ENCODE assay signal across 8 cellular contexts in genomic region chr9:136901516-136902258, GRCh38. TPM values are rescaled to one million over a fixed set of nuclear protein-coding genes. Genes with fewer than 3 reads are reported as not detected.
DNase-seq lines count a peak whose midpoint lies in the region; ATAC-seq, FAIRE-seq and TF ChIP-seq lines count a peak whose summit lies in the region.

No MANE protein-coding gene starts in this region.

- no peak for TF ChIP-seq CTCF in adrenal gland (IDR thresholded peaks at IDR 0.05)
- no peak for TF ChIP-seq CTCF in HepG2 (CRISPR knock-in tag; IDR thresholded peaks at IDR 0.05)

- H3K27me3 ChIP-seq in adrenal gland (no peaks in the 10 kb centered on the region), HepG2 (ENCODE audit: control insufficient read depth in 1 of 2, insufficient read depth in 2 of 2, low read length in 2 of 2) (no peaks in the 10 kb centered on the region), SJCRH30 (no peaks in the 10 kb centered on the region)

- TF ChIP-seq POLR2A in adrenal gland (IDR thresholded peaks at IDR 0.05) (no peak), HepG2 (IDR thresholded peaks at IDR 0.05; ENCODE audit: insufficient read depth in 1 of 2, low read depth in 2 of 2, low read length in 2 of 2) (peak; percentile 14 to 15; a peak in 1 of 4 replicates)

- H3K4me1 ChIP-seq in adrenal gland (replicated peaks in 1 of 2) (peaks cover 14 to 18% of the 10 kb centered on the region in 2 donors), HepG2 (ENCODE audit: insufficient read depth, low read length) (peaks cover 27% of the 10 kb centered on the region), SJCRH30 (no peaks in the 10 kb centered on the region)

- peak; percentile 26 for ATAC-seq in HG02610 (IDR thresholded peaks at IDR 0.05; ENCODE audit: unreplicated experiment)
- peak; percentile 92 for ATAC-seq in HepG2

- no peak overlapping the region for H2AFZ ChIP-seq in HepG2 (ENCODE audit: low read length)

- no peaks in the 10 kb centered on the region for H3K9me3 ChIP-seq in adrenal gland (replicated peaks in 1 of 3)
- no peaks in the 10 kb centered on the region for H3K9me3 ChIP-seq in HepG2 (ENCODE audit: low read length)
- H3K9me3 ChIP-seq in SJCRH30 (replicated peaks): no peaks in the 10 kb centered on the region

- H3K79me2 ChIP-seq in HepG2 (ENCODE audit: insufficient read depth, low read length): peaks cover 13% of the 10 kb centered on the region

- POLR2A ChIA-PET in HepG2 (lab: Yijun Ruan, JAX): interaction anchor here (0.9 to 2.4 kb wide), 7 partner anchors 15 to 339 kb away, joined by 3 to 20 read pairs (median 4); partner anchors contain the start of genes TRAF2 and TUBB4B

- CTCF ChIA-PET in HepG2 (lab: Yijun Ruan, JAX; ENCODE audit: low intra/inter-chr PET ratio, low total read pairs): no interaction called here

- peak overlapping the region; percentile 39; the same call in 1 of the 2 replicates for H3K4me2 ChIP-seq in HepG2 (ENCODE audit: low read depth, low read length)

- 49 to 71% (median 67%) methylated on average over 10 to 20 of the region's 20 CpGs for WGBS in adrenal gland, 4 donors
- WGBS in HepG2 (ENCODE audit: low lambda C conversion rate): 76% methylated on average over 18 of the region's 20 CpGs

- no peak for TF ChIP-seq RAD21 in HepG2 (CRISPR knock-in tag; IDR thresholded peaks at IDR 0.05)

- H3K4me3 ChIP-seq in adrenal gland (no peak overlapping the region), HepG2 (replicated peaks in 1 of 3; ENCODE audit: insufficient read depth in 1 of 3, low read depth in 2 of 3, low read length in 3 of 3) (no peak overlapping the region), SJCRH30 (no peak overlapping the region)

- TF ChIP-seq EP300 in HepG2 (IDR thresholded peaks at IDR 0.05; ENCODE audit: low read depth in 2 of 2, low read length in 2 of 2) (no peak), HepG2 (CRISPR knock-in tag; IDR thresholded peaks at IDR 0.05; ENCODE audit: borderline replicate concordance) (no peak)

- H3K36me3 ChIP-seq in adrenal gland (replicated peaks in 1 of 2): peaks cover 0 to 24% of the 10 kb centered on the region in 2 donors
- H3K36me3 ChIP-seq in HepG2 (replicated peaks in 1 of 2; ENCODE audit: control insufficient read depth in 1 of 2, insufficient read depth in 2 of 2, low read length in 2 of 2): peaks cover 19 to 55% of the 10 kb centered on the region in 2 experiments
- peaks cover 54% of the 10 kb centered on the region for H3K36me3 ChIP-seq in SJCRH30

- DNase-seq in GM03348 (ENCODE audit: low spot score) (peak; percentile 65), SW 1271 (lab: John Stamatoyannopoulos, UW) (peak; percentile 72 to 81), adrenal gland (peak in 1 of 7 donors; percentile 35), HepG2 (ENCODE audit: low spot score) (peak; percentile 88), SJCRH30 (no peak), NCI-H2227 treated with DMSO at 0.1 percent for 48 hours (lab: John Stamatoyannopoulos, UW) (no peak)
- DNase-seq in stimulated activated CD8-positive, alpha-beta memory T cell treated with anti-CD3 and anti-CD28 coated beads, Interleukin-4, amount 100 ng/mL, for 4 hours (ENCODE audit: low read depth in 2 of 2, low spot score in 1 of 2): peak; percentile 52 to 62

- in situ Hi-C loops in HepG2 (cut with HindIII; ENCODE audit: extremely low pct_ligation_motif_present, low pct_unique_long_range_greater_than_20kb): no loop called here

- BruUV-seq in HepG2 (replicated peaks; lab: Mats Ljungman, UMichigan): no TSS peak

- peak overlapping the region; percentile 40; the same call in 1 of the 2 replicates for H3K9ac ChIP-seq in HepG2 (ENCODE audit: insufficient read depth, low read depth, low read length)

- H4K20me1 ChIP-seq in HepG2 (ENCODE audit: insufficient read depth, low read length): peaks cover 12% of the 10 kb centered on the region

- H3K27ac ChIP-seq in adrenal gland: peak overlapping the region in 4 of 5 donors; percentile 39 to 88 (median 58)
- H3K27ac ChIP-seq in HepG2 (ENCODE audit: extremely low read length, insufficient read depth, low read length): peak overlapping the region; percentile 67
- no peak overlapping the region for H3K27ac ChIP-seq in SJCRH30

- intact Hi-C loops in adrenal gland (cut with DNase I) (no loop called here), HepG2 (cut with micrococcal nuclease; ENCODE audit: unreplicated experiment) (no loop called here)

- peak; percentile 56 for FAIRE-seq in HepG2 (lab: Jason Lieb, UNC)

RNA-seq across cellular contexts. Expression of gene TRAF2, which starts 15.4 kb away (rescaled TPM):
- total RNA-seq in adrenal gland (10 to 100 TPM in 5 of 8 donors, 1 to 10 TPM in 3; 3.8 to 16.9 (median 10.6) TPM), HepG2 (2016; rRNA removed; fragmentation: Illumina TruSeq; extraction: Trizol) (13.4 and 13.6 TPM in 2 replicates)
- polyA plus RNA-seq in adrenal gland (10 to 100 TPM in 2 of 3 donors, 1 to 10 TPM in 1; 3.4 to 24.7 (median 13.2) TPM), HepG2 (2011; rRNA removed) (12.4 and 15.5 TPM in 2 replicates)
- total RNA-seq in HepG2 (2016; cell fraction: cytosol; rRNA removed; fragmentation: Illumina TruSeq; extraction: Trizol; ENCODE audit: low read depth): 2.6 and 2.9 TPM in 2 replicates
- 12.1 and 13.9 TPM in 2 replicates for total RNA-seq in HepG2 (2016; cell fraction: insoluble cytoplasmic fraction; rRNA removed; fragmentation: Illumina TruSeq; extraction: Trizol)
- 4.8 and 6.0 TPM in 2 replicates for total RNA-seq in HepG2 (2016; cell fraction: membrane; rRNA removed; fragmentation: Illumina TruSeq; extraction: Trizol)
- total RNA-seq in HepG2 (2016; cell fraction: nucleus; rRNA removed; fragmentation: Illumina TruSeq; extraction: Trizol): 10.7 and 13.3 TPM in 2 replicates
- 8.6 and 12.5 TPM in 2 replicates for polyA plus RNA-seq in HepG2 (2011; cell fraction: cytosol; rRNA removed)
- 30.8 and 35.5 TPM in 2 replicates for polyA plus RNA-seq in HepG2 (2011; cell fraction: nucleus; rRNA removed)
- 7.0 and 8.7 TPM in 2 replicates for polyA plus RNA-seq in HepG2 (2012)
- 1.7 and 2.3 TPM in 2 replicates for polyA plus RNA-seq in HepG2 (2016; cell fraction: cytosol; fragmentation: Illumina TruSeq; extraction: Trizol; ENCODE audit: low read depth)
- polyA plus RNA-seq in HepG2 (2016; cell fraction: insoluble cytoplasmic fraction; fragmentation: Illumina TruSeq; extraction: Trizol; ENCODE audit: low read depth): 11.2 and 13.9 TPM in 2 replicates
- 3.5 and 4.0 TPM in 2 replicates for polyA plus RNA-seq in HepG2 (2016; cell fraction: membrane; fragmentation: Illumina TruSeq; extraction: Trizol; ENCODE audit: low read depth)
- polyA plus RNA-seq in HepG2 (2016; cell fraction: nucleus; fragmentation: Illumina TruSeq; extraction: Trizol; ENCODE audit: insufficient read depth, low read depth): 24.7 and 26.6 TPM in 2 replicates
- polyA minus RNA-seq in HepG2 (2011; rRNA and poly(A)+ RNA removed; ENCODE audit: low replicate concordance): 25.6 and 44.8 TPM in 2 replicates
- polyA minus RNA-seq in HepG2 (2011; cell fraction: cytosol; rRNA and poly(A)+ RNA removed): 10.1 and 12.2 TPM in 2 replicates
- polyA minus RNA-seq in HepG2 (2011; cell fraction: nucleus; rRNA and poly(A)+ RNA removed): 13.0 and 15.2 TPM in 2 replicates
- total RNA-seq in SJCRH30 (2014; rRNA removed; shearing (Covaris generic)): 19.5 and 23.6 TPM in 2 replicates

RNA-seq across cellular contexts. Expression of gene EDF1, which starts 35.6 kb away (rescaled TPM):
- total RNA-seq in adrenal gland (100 to 1,000 TPM; 228 to 516 (median 411) TPM), HepG2 (2016; rRNA removed; fragmentation: Illumina TruSeq; extraction: Trizol) (379 and 474 TPM in 2 replicates)
- polyA plus RNA-seq in adrenal gland (1,000 to 10,000 TPM in 2 of 3 donors, 100 to 1,000 TPM in 1; 649 to 1,113 (median 1,099) TPM), HepG2 (2011; rRNA removed) (235 and 269 TPM in 2 replicates)
- 152 and 180 TPM in 2 replicates for total RNA-seq in HepG2 (2016; cell fraction: cytosol; rRNA removed; fragmentation: Illumina TruSeq; extraction: Trizol; ENCODE audit: low read depth)
- 390 and 529 TPM in 2 replicates for total RNA-seq in HepG2 (2016; cell fraction: insoluble cytoplasmic fraction; rRNA removed; fragmentation: Illumina TruSeq; extraction: Trizol)
- total RNA-seq in HepG2 (2016; cell fraction: membrane; rRNA removed; fragmentation: Illumina TruSeq; extraction: Trizol): 186 and 193 TPM in 2 replicates
- 157 and 160 TPM in 2 replicates for total RNA-seq in HepG2 (2016; cell fraction: nucleus; rRNA removed; fragmentation: Illumina TruSeq; extraction: Trizol)
- polyA plus RNA-seq in HepG2 (2011; cell fraction: cytosol; rRNA removed): 392 and 430 TPM in 2 replicates
- polyA plus RNA-seq in HepG2 (2011; cell fraction: nucleus; rRNA removed): 129 and 177 TPM in 2 replicates
- polyA plus RNA-seq in HepG2 (2012): 257 and 326 TPM in 2 replicates
- polyA plus RNA-seq in HepG2 (2016; cell fraction: cytosol; fragmentation: Illumina TruSeq; extraction: Trizol; ENCODE audit: low read depth): 191 and 202 TPM in 2 replicates
- 553 and 620 TPM in 2 replicates for polyA plus RNA-seq in HepG2 (2016; cell fraction: insoluble cytoplasmic fraction; fragmentation: Illumina TruSeq; extraction: Trizol; ENCODE audit: low read depth)
- polyA plus RNA-seq in HepG2 (2016; cell fraction: membrane; fragmentation: Illumina TruSeq; extraction: Trizol; ENCODE audit: low read depth): 198 and 200 TPM in 2 replicates
- polyA plus RNA-seq in HepG2 (2016; cell fraction: nucleus; fragmentation: Illumina TruSeq; extraction: Trizol; ENCODE audit: insufficient read depth, low read depth): 307 and 322 TPM in 2 replicates
- polyA minus RNA-seq in HepG2 (2011; rRNA and poly(A)+ RNA removed; ENCODE audit: low replicate concordance): 34.3 and 99.7 TPM in 2 replicates
- 87.8 and 91.0 TPM in 2 replicates for polyA minus RNA-seq in HepG2 (2011; cell fraction: cytosol; rRNA and poly(A)+ RNA removed)
- 84.2 and 94.6 TPM in 2 replicates for polyA minus RNA-seq in HepG2 (2011; cell fraction: nucleus; rRNA and poly(A)+ RNA removed)
- 410 and 447 TPM in 2 replicates for total RNA-seq in SJCRH30 (2014; rRNA removed; shearing (Covaris generic))

RNA-seq across cellular contexts. Expression of gene FBXW5, which starts 42.9 kb away (rescaled TPM):
- total RNA-seq in adrenal gland: 100 to 1,000 TPM in 7 of 8 donors, 10 to 100 TPM in 1; 91.6 to 257 (median 205) TPM
- 100 to 1,000 TPM in 2 of 3 donors, 10 to 100 TPM in 1; 19.2 to 153 (median 125) TPM for polyA plus RNA-seq in adrenal gland
- 47.4 and 60.4 TPM in 2 replicates for total RNA-seq in HepG2 (2016; rRNA removed; fragmentation: Illumina TruSeq; extraction: Trizol)
- total RNA-seq in HepG2 (2016; cell fraction: cytosol; rRNA removed; fragmentation: Illumina TruSeq; extraction: Trizol; ENCODE audit: low read depth): 101 and 115 TPM in 2 replicates
- total RNA-seq in HepG2 (2016; cell fraction: insoluble cytoplasmic fraction; rRNA removed; fragmentation: Illumina TruSeq; extraction: Trizol): 43.2 and 63.0 TPM in 2 replicates
- 157 and 168 TPM in 2 replicates for total RNA-seq in HepG2 (2016; cell fraction: membrane; rRNA removed; fragmentation: Illumina TruSeq; extraction: Trizol)
- total RNA-seq in HepG2 (2016; cell fraction: nucleus; rRNA removed; fragmentation: Illumina TruSeq; extraction: Trizol): 38.4 and 45.7 TPM in 2 replicates
- polyA plus RNA-seq in HepG2 (2011; rRNA removed): 52.0 and 76.2 TPM in 2 replicates
- 70.1 and 111 TPM in 2 replicates for polyA plus RNA-seq in HepG2 (2011; cell fraction: cytosol; rRNA removed)
- polyA plus RNA-seq in HepG2 (2011; cell fraction: nucleus; rRNA removed): 318 and 399 TPM in 2 replicates
- 33.4 and 43.8 TPM in 2 replicates for polyA plus RNA-seq in HepG2 (2012)
- polyA plus RNA-seq in HepG2 (2016; cell fraction: cytosol; fragmentation: Illumina TruSeq; extraction: Trizol; ENCODE audit: low read depth): 106 and 116 TPM in 2 replicates
- polyA plus RNA-seq in HepG2 (2016; cell fraction: insoluble cytoplasmic fraction; fragmentation: Illumina TruSeq; extraction: Trizol; ENCODE audit: low read depth): 41.2 and 50.1 TPM in 2 replicates
- 127 and 134 TPM in 2 replicates for polyA plus RNA-seq in HepG2 (2016; cell fraction: membrane; fragmentation: Illumina TruSeq; extraction: Trizol; ENCODE audit: low read depth)
- 94.3 and 97.4 TPM in 2 replicates for polyA plus RNA-seq in HepG2 (2016; cell fraction: nucleus; fragmentation: Illumina TruSeq; extraction: Trizol; ENCODE audit: insufficient read depth, low read depth)
- polyA minus RNA-seq in HepG2 (2011; rRNA and poly(A)+ RNA removed; ENCODE audit: low replicate concordance): 183 and 195 TPM in 2 replicates
- 55.6 and 63.5 TPM in 2 replicates for polyA minus RNA-seq in HepG2 (2011; cell fraction: cytosol; rRNA and poly(A)+ RNA removed)
- polyA minus RNA-seq in HepG2 (2011; cell fraction: nucleus; rRNA and poly(A)+ RNA removed): 34.1 and 36.8 TPM in 2 replicates
- total RNA-seq in SJCRH30 (2014; rRNA removed; shearing (Covaris generic)): 37.1 and 40.4 TPM in 2 replicates

RNA-seq across cellular contexts. Expression of gene C8G, which starts 43.4 kb away (rescaled TPM):
- total RNA-seq in adrenal gland (1 to 10 TPM in 1 of 8 donors, under 1 TPM in 1, not detected in 6; 0.68 to 5.5 TPM), HepG2 (2016; rRNA removed; fragmentation: Illumina TruSeq; extraction: Trizol) (2.0 and 4.9 TPM in 2 replicates)
- polyA plus RNA-seq in adrenal gland (1 to 10 TPM; 1.1 to 4.3 (median 3.3) TPM), HepG2 (2011; rRNA removed) (12.8 and 18.3 TPM in 2 replicates)
- total RNA-seq in HepG2 (2016; cell fraction: cytosol; rRNA removed; fragmentation: Illumina TruSeq; extraction: Trizol; ENCODE audit: low read depth): 1.2 and 2.9 TPM in 2 replicates
- total RNA-seq in HepG2 (2016; cell fraction: insoluble cytoplasmic fraction; rRNA removed; fragmentation: Illumina TruSeq; extraction: Trizol): 1.4 and 4.7 TPM in 2 replicates
- 2.1 and 3.5 TPM in 2 replicates for total RNA-seq in HepG2 (2016; cell fraction: membrane; rRNA removed; fragmentation: Illumina TruSeq; extraction: Trizol)
- 6.1 and 7.0 TPM in 2 replicates for total RNA-seq in HepG2 (2016; cell fraction: nucleus; rRNA removed; fragmentation: Illumina TruSeq; extraction: Trizol)
- 8.9 and 13.0 TPM in 2 replicates for polyA plus RNA-seq in HepG2 (2011; cell fraction: cytosol; rRNA removed)
- polyA plus RNA-seq in HepG2 (2011; cell fraction: nucleus; rRNA removed): 94.5 and 107 TPM in 2 replicates
- 15.3 and 17.5 TPM in 2 replicates for polyA plus RNA-seq in HepG2 (2012)
- polyA plus RNA-seq in HepG2 (2016; cell fraction: cytosol; fragmentation: Illumina TruSeq; extraction: Trizol; ENCODE audit: low read depth): 2.1 and 2.6 TPM in 2 replicates
- polyA plus RNA-seq in HepG2 (2016; cell fraction: insoluble cytoplasmic fraction; fragmentation: Illumina TruSeq; extraction: Trizol; ENCODE audit: low read depth): 2.3 and 2.4 TPM in 2 replicates
- polyA plus RNA-seq in HepG2 (2016; cell fraction: membrane; fragmentation: Illumina TruSeq; extraction: Trizol; ENCODE audit: low read depth): 2.2 and 3.1 TPM in 2 replicates
- polyA plus RNA-seq in HepG2 (2016; cell fraction: nucleus; fragmentation: Illumina TruSeq; extraction: Trizol; ENCODE audit: insufficient read depth, low read depth): 10.1 and 13.4 TPM in 2 replicates
- polyA minus RNA-seq in HepG2 (2011; rRNA and poly(A)+ RNA removed; ENCODE audit: low replicate concordance): 0.70 and 11.9 TPM in 2 replicates
- polyA minus RNA-seq in HepG2 (2011; cell fraction: cytosol; rRNA and poly(A)+ RNA removed): 3.6 and 6.2 TPM in 2 replicates
- polyA minus RNA-seq in HepG2 (2011; cell fraction: nucleus; rRNA and poly(A)+ RNA removed): 7.0 and 7.2 TPM in 2 replicates
- not detected in 2 replicates for total RNA-seq in SJCRH30 (2014; rRNA removed; shearing (Covaris generic))

RNA-seq across cellular contexts. Expression of gene MAMDC4, which starts 49.5 kb away (rescaled TPM):
- 10 to 100 TPM in 1 of 8 donors, 1 to 10 TPM in 7; 1.3 to 13.8 (median 4.3) TPM for total RNA-seq in adrenal gland
- 10 to 100 TPM in 2 of 3 donors, under 1 TPM in 1; 0.57 to 30.6 (median 11.6) TPM for polyA plus RNA-seq in adrenal gland
- 1.2 and 6.0 TPM in 2 replicates for total RNA-seq in HepG2 (2016; rRNA removed; fragmentation: Illumina TruSeq; extraction: Trizol)
- 1.7 and 2.2 TPM in 2 replicates for total RNA-seq in HepG2 (2016; cell fraction: cytosol; rRNA removed; fragmentation: Illumina TruSeq; extraction: Trizol; ENCODE audit: low read depth)
- total RNA-seq in HepG2 (2016; cell fraction: insoluble cytoplasmic fraction; rRNA removed; fragmentation: Illumina TruSeq; extraction: Trizol): 1.0 and 7.5 TPM in 2 replicates
- 0.83 and 1.1 TPM in 2 replicates for total RNA-seq in HepG2 (2016; cell fraction: membrane; rRNA removed; fragmentation: Illumina TruSeq; extraction: Trizol)
- total RNA-seq in HepG2 (2016; cell fraction: nucleus; rRNA removed; fragmentation: Illumina TruSeq; extraction: Trizol): 7.7 and 10.7 TPM in 2 replicates
- polyA plus RNA-seq in HepG2 (2011; rRNA removed): 6.8 and 7.9 TPM in 2 replicates
- 1.2 and 2.6 TPM in 2 replicates for polyA plus RNA-seq in HepG2 (2011; cell fraction: cytosol; rRNA removed)
- 170 and 232 TPM in 2 replicates for polyA plus RNA-seq in HepG2 (2011; cell fraction: nucleus; rRNA removed)
- 6.5 and 6.7 TPM in 2 replicates for polyA plus RNA-seq in HepG2 (2012)
- 0.48 and 0.49 TPM in 2 replicates for polyA plus RNA-seq in HepG2 (2016; cell fraction: cytosol; fragmentation: Illumina TruSeq; extraction: Trizol; ENCODE audit: low read depth)
- 1.2 and 1.3 TPM in 2 replicates for polyA plus RNA-seq in HepG2 (2016; cell fraction: insoluble cytoplasmic fraction; fragmentation: Illumina TruSeq; extraction: Trizol; ENCODE audit: low read depth)
- 0.57 and 0.68 TPM in 2 replicates for polyA plus RNA-seq in HepG2 (2016; cell fraction: membrane; fragmentation: Illumina TruSeq; extraction: Trizol; ENCODE audit: low read depth)
- polyA plus RNA-seq in HepG2 (2016; cell fraction: nucleus; fragmentation: Illumina TruSeq; extraction: Trizol; ENCODE audit: insufficient read depth, low read depth): 32.1 and 33.9 TPM in 2 replicates
- 0.96 and 2.4 TPM in 2 replicates for polyA minus RNA-seq in HepG2 (2011; rRNA and poly(A)+ RNA removed; ENCODE audit: low replicate concordance)
- 0.69 and 1.2 TPM in 2 replicates for polyA minus RNA-seq in HepG2 (2011; cell fraction: cytosol; rRNA and poly(A)+ RNA removed)
- 8.8 and 10.9 TPM in 2 replicates for polyA minus RNA-seq in HepG2 (2011; cell fraction: nucleus; rRNA and poly(A)+ RNA removed)
- total RNA-seq in SJCRH30 (2014; rRNA removed; shearing (Covaris generic)): 1.9 and 4.4 TPM in 2 replicates

Comparison
In these comparisons a context has a peak if more than half of its experiments do, and no peak if none do; other contexts are left out.
1. DNase-seq: peak in GM03348 (single experiment), SW 1271 (2 of 2), HepG2 (single experiment) and stimulated activated CD8-positive, alpha-beta memory T cell treated with anti-CD3 and anti-CD28 coated beads, Interleukin-4, amount 100 ng/mL, for 4 hours (2 of 2); none in SJCRH30 (0 of 2) and NCI-H2227 treated with DMSO at 0.1 percent for 48 hours (single experiment).
2. POLR2A ChIP-seq: peak in HepG2 (2 of 2); none in adrenal gland (0 of 2).